Comparison of ENCODE assay signal across 11 cellular contexts in genomic region chr16:70694088-70694487, GRCh38. TPM values are rescaled to one million over a fixed set of nuclear protein-coding genes. Genes with fewer than 3 reads are reported as not detected.
DNase-seq lines count a peak whose midpoint lies in the region; ATAC-seq and TF ChIP-seq lines count a peak whose summit lies in the region.
"Had no signal": no experiment of that assay in that cellular context is flagged by ENCODE, and none has a peak within 500 bp of the region (broad histone marks: within the 10 kb centered on the region; RNA-seq: fewer than 3 reads in every experiment).

No MANE protein-coding gene starts in this region.

- peak overlapping the region; percentile 91; the same call in 1 of the 2 replicates for H3K23ac ChIP-seq in IMR-90 (ENCODE audit: low read depth, low read length)

- peak overlapping the region; percentile 48 for H4K5ac ChIP-seq in IMR-90 (ENCODE audit: low read depth, low read length)

- peak overlapping the region; percentile 99 for H4K91ac ChIP-seq in IMR-90 (ENCODE audit: insufficient read depth, low read depth, low read length)

- dilution Hi-C loops in IMR-90 (cut with HindIII; ENCODE audit: low sequenced_read_pairs, unreplicated experiment) = no loop called here

- H3K56ac ChIP-seq in IMR-90 (ENCODE audit: extremely low read depth, insufficient read depth, low read length) = peak overlapping the region; percentile 79

- no peaks in the 10 kb centered on the region for H3K9me3 ChIP-seq in IMR-90 (ENCODE audit: control insufficient read depth, insufficient read depth, low read length)

- H3K27ac Mint-ChIP-seq in activated naive CD4-positive, alpha-beta T cell treated with anti-CD3 and anti-CD28 coated beads, Interleukin-2, amount 50 U/mL, for 72 hours = no peak overlapping the region
- H3K27ac Mint-ChIP-seq: CD4-positive, CD25-positive, alpha-beta regulatory T cell had no signal

- H3K9ac ChIP-seq in IMR-90 (ENCODE audit: low read depth, low read length) = peak overlapping the region; percentile 26

- no peaks in the 10 kb centered on the region for H3K27me3 ChIP-seq in IMR-90 (ENCODE audit: control insufficient read depth, insufficient read depth, low read length)

- in situ Hi-C loops in IMR-90 (cut with MboI; ENCODE audit: low sequenced_read_pairs) (loop anchor here (25.0 kb wide), 1 partner anchor 668 kb away; the partner anchor contains the start of gene CALB2), G401 (cut with HindIII; ENCODE audit: low sequenced_read_pairs) (no loop called here)

- peak overlapping the region; percentile 98 for H3K4ac ChIP-seq in IMR-90 (ENCODE audit: low read depth, low read length)

- CTCF ChIA-PET in IMR-90 (lab: Yijun Ruan, JAX) = no interaction called here

- peak overlapping the region; percentile 90 for H3K14ac ChIP-seq in IMR-90 (replicated peaks; ENCODE audit: low read depth, low read length)

- H2AK5ac ChIP-seq in IMR-90 (ENCODE audit: low read depth, low read length) = peak overlapping the region; percentile 100

- no peak for TF ChIP-seq CTCF in IMR-90 (conservative IDR thresholded peaks at IDR 0.05; ENCODE audit: low read depth, low read length)
- no peak for TF ChIP-seq CTCF in choroid plexus epithelial cell (conservative IDR thresholded peaks at IDR 0.05; ENCODE audit: low read depth, low read length)

- BruUV-seq in IMR-90 (replicated peaks; lab: Mats Ljungman, UMichigan) = no TSS peak

- peak overlapping the region; percentile 87 for H3K27ac ChIP-seq in IMR-90 (ENCODE audit: insufficient read depth, low read length)

- WGBS in IMR-90 (ENCODE audit: extremely low coverage in 2 of 2, insufficient read length in 1 of 2), 2 experiments = 33% methylated on average over 3 of the region's 10 CpGs; no CpG with 5 or more reads in 1 of the 2 experiments

- intact Hi-C loops in IMR-90 (cut with micrococcal nuclease) (no loop called here), left colon (cut with DNase I, micrococcal nuclease) (no loop called here)

- H4K8ac ChIP-seq in IMR-90 (ENCODE audit: low read depth in 2 of 2, low read length in 2 of 2) = peak overlapping the region; percentile 69 to 97

- no peaks in the 10 kb centered on the region for H3K9me3 Mint-ChIP-seq in activated naive CD4-positive, alpha-beta T cell treated with anti-CD3 and anti-CD28 coated beads, Interleukin-2, amount 50 U/mL, for 72 hours
- H3K9me3 Mint-ChIP-seq: activated CD4-positive, alpha-beta memory T cell treated with anti-CD3 and anti-CD28 coated beads, Interleukin-2, amount 10 ng/mL, durations not matched to agents 7 days and 5 days; CD4-positive, CD25-positive, alpha-beta regulatory T cell had no signal

- no peak overlapping the region for H3K4me3 ChIP-seq in IMR-90 (ENCODE audit: insufficient read depth, low read depth, low read length)
- H3K4me3 ChIP-seq in choroid plexus epithelial cell (ENCODE audit: low read depth, low read length) = no peak overlapping the region

- TF ChIP-seq RAD21 in IMR-90 (IDR thresholded peaks at IDR 0.05; ENCODE audit: low read length) = 0 out of 2 replicates have a peak, but pooled peaks have one; percentile 2

- H2BK15ac ChIP-seq in IMR-90 (ENCODE audit: low read depth, low read length) = peak overlapping the region; percentile 94; the same call in 2 of the 3 replicates

- no peak for TF ChIP-seq POLR2A in IMR-90 (IDR thresholded peaks at IDR 0.05; ENCODE audit: low read depth, low read length)

- H3K18ac ChIP-seq in IMR-90 (ENCODE audit: low read depth, low read length) = peak overlapping the region; percentile 73

- peaks cover 51% of the 10 kb centered on the region for H3K9me1 ChIP-seq in IMR-90 (ENCODE audit: insufficient read depth, low read length)

- DNase-seq in 8988T = peak; percentile 99
- peak; percentile 78 for DNase-seq in IMR-90
- peak; percentile 70 for DNase-seq in choroid plexus epithelial cell (ENCODE audit: low read depth)
- no peak for DNase-seq in left colon
- DNase-seq in G401 (ENCODE audit: low spot score) = no peak
- no peak for DNase-seq in activated naive CD4-positive, alpha-beta T cell treated with anti-CD3 and anti-CD28 coated beads, Interleukin-2, amount 50 U/mL, for 72 hours (ENCODE audit: low spot score in 2 of 2)
- DNase-seq in NOMO-1 treated with DMSO at 0.1 percent for 48 hours (lab: John Stamatoyannopoulos, UW; ENCODE audit: unreplicated experiment) = no peak
- DNase-seq: activated CD4-positive, alpha-beta memory T cell treated with anti-CD3 and anti-CD28 coated beads, Interleukin-2, amount 10 ng/mL, durations not matched to agents 7 days and 5 days; CD4-positive, CD25-positive, alpha-beta regulatory T cell; NCI-H2081 treated with DMSO at 0.1 percent for 48 hours had no signal

- H2BK20ac ChIP-seq in IMR-90 (ENCODE audit: low read depth, low read length) = peak overlapping the region; percentile 98

- no peaks in the 10 kb centered on the region for H3K36me3 Mint-ChIP-seq in activated naive CD4-positive, alpha-beta T cell treated with anti-CD3 and anti-CD28 coated beads, Interleukin-2, amount 50 U/mL, for 72 hours

- H4K20me1 ChIP-seq in IMR-90 (ENCODE audit: insufficient read depth, low read length) = no peaks in the 10 kb centered on the region

- H3K4me2 ChIP-seq in IMR-90 (ENCODE audit: low read depth, low read length) = peak overlapping the region; percentile 7; the same call in 1 of the 2 replicates

- peak overlapping the region; percentile 78 for H2AFZ ChIP-seq in IMR-90 (replicated peaks; ENCODE audit: low read length, poor library complexity)

- H2AK9ac ChIP-seq in IMR-90 (replicated peaks; ENCODE audit: low read depth, low read length, poor library complexity) = peak overlapping the region; percentile 100

- peak overlapping the region; percentile 96 for H2BK5ac ChIP-seq in IMR-90 (ENCODE audit: low read depth, low read length, poor library complexity, severe bottlenecking)

- ATAC-seq in IMR-90 (ENCODE audit: low read depth) = peak; percentile 71
- ATAC-seq in left colon = peak; percentile 32
- ATAC-seq in activated naive CD4-positive, alpha-beta T cell treated with anti-CD3 and anti-CD28 coated beads, Interleukin-2, amount 50 U/mL, for 72 hours = no peak
- ATAC-seq in HG03354 (IDR thresholded peaks at IDR 0.05; ENCODE audit: poor library complexity, severe bottlenecking, unreplicated experiment) = no peak

- peaks cover 3 to 48% of the 10 kb centered on the region in 2 experiments; a peak in 3 of 4 replicates for H3K79me1 ChIP-seq in IMR-90 (ENCODE audit: low read depth in 1 of 2, low read length in 2 of 2)

- peaks cover 50% of the 10 kb centered on the region for H3K4me1 ChIP-seq in IMR-90 (ENCODE audit: control insufficient read depth, insufficient read depth, low read length)

- POLR2A ChIA-PET in IMR-90 (lab: Charles Lee; ENCODE audit: unreplicated experiment) = no interaction called here

- H3K36me3 ChIP-seq in IMR-90 (ENCODE audit: control insufficient read depth, insufficient read depth, low read length) = no peaks in the 10 kb centered on the region; the same call in 1 of the 2 replicates

- peak overlapping the region; percentile 99 for H2BK120ac ChIP-seq in IMR-90 (ENCODE audit: low read depth, low read length)

TF ChIP-seq in IMR-90, 13 proteins besides CTCF, POLR2A, EP300 and RAD21:
- TF ChIP-seq FOS (IDR thresholded peaks at IDR 0.05; ENCODE audit: low read depth, low read length) = peak; percentile 61
- peak; percentile 28; the same call in 1 of the 2 replicates for TF ChIP-seq MAZ (IDR thresholded peaks at IDR 0.05; ENCODE audit: borderline replicate concordance, low read depth, low read length)
- TF ChIP-seq CHD1 (IDR thresholded peaks at IDR 0.05; ENCODE audit: low read depth, low read length) = no peak

RNA-seq across cellular contexts. Expression of gene MTSS2, which starts 8.2 kb away (rescaled TPM):
- total RNA-seq in IMR-90 (2012; rRNA removed) (8.9 and 9.1 TPM in 2 replicates), left colon (10 to 100 TPM; 21.5 to 28.3 TPM)
- 86.2 and 108 TPM in 2 replicates for polyA plus RNA-seq in IMR-90 (2012; rRNA removed)
- 69.9 and 88.4 TPM in 2 replicates for polyA plus RNA-seq in IMR-90 (2012; cell fraction: cytosol; rRNA removed)
- polyA plus RNA-seq in IMR-90 (2012; cell fraction: nucleus; rRNA removed; ENCODE audit: low replicate concordance) = 148 and 251 TPM in 2 replicates
- 15.6 and 46.7 TPM in 2 replicates for total RNA-seq in G401 (2014; rRNA removed; shearing (Covaris generic))
- 1 to 10 TPM in 1 of 2 donors, under 1 TPM in 1; 0.82 to 1.8 TPM for total RNA-seq in activated naive CD4-positive, alpha-beta T cell treated with anti-CD3 and anti-CD28 coated beads, Interleukin-2, amount 50 U/mL, for 72 hours
- polyA plus RNA-seq: CD4-positive, CD25-positive, alpha-beta regulatory T cell had no signal

RNA-seq across cellular contexts. Expression of gene IL34, which starts 47.7 kb away (rescaled TPM):
- total RNA-seq in IMR-90 (2012; rRNA removed) = 1.1 and 1.3 TPM in 2 replicates
- polyA plus RNA-seq in IMR-90 (2012; rRNA removed) = 2.0 and 2.5 TPM in 2 replicates
- polyA plus RNA-seq in IMR-90 (2012; cell fraction: cytosol; rRNA removed) = 2.1 and 4.5 TPM in 2 replicates
- polyA plus RNA-seq in IMR-90 (2012; cell fraction: nucleus; rRNA removed; ENCODE audit: low replicate concordance) = 2.3 and 2.9 TPM in 2 replicates
- 1 to 10 TPM in 1 of 2 donors, under 1 TPM in 1; 0.89 to 1.5 TPM for total RNA-seq in left colon
- total RNA-seq in G401 (2014; rRNA removed; shearing (Covaris generic)) = 3.4 and 5.1 TPM in 2 replicates
- total RNA-seq in activated naive CD4-positive, alpha-beta T cell treated with anti-CD3 and anti-CD28 coated beads, Interleukin-2, amount 50 U/mL, for 72 hours = not detected
- total RNA-seq: activated CD4-positive, alpha-beta memory T cell treated with anti-CD3 and anti-CD28 coated beads, Interleukin-2, amount 10 ng/mL, durations not matched to agents 7 days and 5 days; CD4-positive, CD25-positive, alpha-beta regulatory T cell had no signal
- polyA plus RNA-seq: CD4-positive, CD25-positive, alpha-beta regulatory T cell had no signal

Comparison
In these comparisons a context has a peak if more than half of its experiments do, and no peak if none do; other contexts are left out.
1. DNase-seq: peak in 8988T (single experiment), IMR-90 (single experiment) and choroid plexus epithelial cell (single experiment); none in left colon (0 of 2), G401 (single experiment), activated naive CD4-positive, alpha-beta T cell treated with anti-CD3 and anti-CD28 coated beads, Interleukin-2, amount 50 U/mL, for 72 hours (0 of 2) and NOMO-1 treated with DMSO at 0.1 percent for 48 hours (single experiment).
2. ATAC-seq: peak in IMR-90 (single experiment) and left colon (single experiment); none in activated naive CD4-positive, alpha-beta T cell treated with anti-CD3 and anti-CD28 coated beads, Interleukin-2, amount 50 U/mL, for 72 hours (0 of 2) and HG03354 (single experiment).